In the genomic region with DNA sequence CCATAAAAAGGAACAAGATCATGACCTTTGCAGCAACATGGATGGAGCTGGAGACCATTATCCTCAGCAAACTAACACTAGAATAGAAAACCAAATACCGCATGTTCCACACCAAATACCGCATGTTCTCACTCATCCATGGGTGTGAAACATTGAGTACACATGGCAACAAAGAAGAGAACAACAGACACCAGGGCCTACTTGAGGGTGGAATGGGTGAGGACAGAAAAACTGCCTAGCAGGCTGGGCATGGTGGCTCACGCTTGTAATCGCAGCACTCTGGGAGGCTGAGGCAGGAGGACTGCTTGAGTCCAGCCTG, we compare ENCODE assay signal across 8 cellular contexts. TPM values are rescaled to one million over a fixed set of nuclear protein-coding genes. Genes with fewer than 3 reads are reported as not detected.
DNase-seq lines count a peak whose midpoint lies in the region; ATAC-seq, FAIRE-seq and TF ChIP-seq lines count a peak whose summit lies in the region.
"Had no signal": no experiment of that assay in that cellular context is flagged by ENCODE, and none has a peak within 500 bp of the region (broad histone marks: within the 10 kb centered on the region; RNA-seq: fewer than 3 reads in every experiment).

No MANE protein-coding gene starts in this region.

- H3K9me3 Mint-ChIP-seq in activated naive CD8-positive, alpha-beta T cell (ENCODE audit: low read depth): no peaks in the 10 kb centered on the region

- H3K4me1 ChIP-seq in sigmoid colon (peaks cover 0 to 97% (median 91%) of the 10 kb centered on the region in 4 donors), A673 (ENCODE audit: insufficient read depth, low read length, poor library complexity, severe bottlenecking) (peaks cover 14% of the 10 kb centered on the region)

- H3K36me3 ChIP-seq in sigmoid colon: peaks cover 0 to 4% (median 0%) of the 10 kb centered on the region in 4 donors
- no peaks in the 10 kb centered on the region for H3K36me3 ChIP-seq in A673 (ENCODE audit: insufficient read depth, low read length, poor library complexity, severe bottlenecking)

- POLR2A ChIA-PET in A673 (lab: Charles Lee; ENCODE audit: low non-redundant PET): no interaction called here

- no peak for FAIRE-seq in GM19239 (lab: Jason Lieb, UNC)

- ATAC-seq in HG02973 (IDR thresholded peaks at IDR 0.05; ENCODE audit: unreplicated experiment) (peak; percentile 4), HG03342 (IDR thresholded peaks at IDR 0.05; ENCODE audit: unreplicated experiment) (no peak)

- CTCF ChIA-PET in A673 (lab: Charles Lee): no interaction called here

- intact Hi-C loops in sigmoid colon (cut with DNase I): no loop called here
- intact Hi-C loops in A673 (cut with micrococcal nuclease; ENCODE audit: unreplicated experiment): no loop called here

- H3K4me3 ChIP-seq in sigmoid colon (no peak overlapping the region), A673 (ENCODE audit: low read depth, low read length, poor library complexity, severe bottlenecking) (no peak overlapping the region)

- TF ChIP-seq POLR2A in sigmoid colon (IDR thresholded peaks at IDR 0.05): no peak

- H3K27ac Mint-ChIP-seq in activated naive CD8-positive, alpha-beta T cell: peak overlapping the region; percentile 94

- TF ChIP-seq EP300 in sigmoid colon (IDR thresholded peaks at IDR 0.05): no peak

- H3K27me3 ChIP-seq in sigmoid colon (no peaks in the 10 kb centered on the region), A673 (replicated peaks; ENCODE audit: insufficient read depth, low read depth, low read length, poor library complexity) (no peaks in the 10 kb centered on the region)

- DNase-seq in sigmoid colon (no peak), A673 (ENCODE audit: low spot score) (no peak), GM19239 (ENCODE audit: insufficient read length, low spot score) (no peak)
- DNase-seq: midbrain, NCI-H1092 treated with DMSO at 0.1 percent for 48 hours had no signal

- H3K4me3 Mint-ChIP-seq in activated naive CD8-positive, alpha-beta T cell: peak overlapping the region; percentile 73

- H3K4me1 Mint-ChIP-seq in activated naive CD8-positive, alpha-beta T cell (ENCODE audit: low read depth): peaks cover 87% of the 10 kb centered on the region

- H3K9me3 ChIP-seq in sigmoid colon: no peaks in the 10 kb centered on the region
- no peaks in the 10 kb centered on the region for H3K9me3 ChIP-seq in A673 (ENCODE audit: low read depth, low read length, poor library complexity, severe bottlenecking)

- TF ChIP-seq CTCF in sigmoid colon (IDR thresholded peaks at IDR 0.05) (no peak), A673 (conservative IDR thresholded peaks at IDR 0.05; ENCODE audit: low read depth, low read length) (no peak)

- H3K36me3 Mint-ChIP-seq in activated naive CD8-positive, alpha-beta T cell: peaks cover 14% of the 10 kb centered on the region

- H3K27me3 Mint-ChIP-seq in activated naive CD8-positive, alpha-beta T cell: no peaks in the 10 kb centered on the region

- H3K27ac ChIP-seq in sigmoid colon (peak overlapping the region; percentile 94 to 97 (median 97)), A673 (ENCODE audit: low read depth, low read length, poor library complexity, severe bottlenecking) (no peak overlapping the region)

- BruUV-seq in A673 (replicated peaks; lab: Mats Ljungman, UMichigan): no TSS peak

- 95 to 96% methylated on average over 4 of the region's 4 CpGs for WGBS in sigmoid colon, 2 donors

RNA-seq across cellular contexts. Expression of a gene that starts 12.3 kb away (rescaled TPM):
- total RNA-seq in sigmoid colon: 10 to 100 TPM; 38.5 to 73.1 (median 44.1) TPM
- 10 to 100 TPM; 27.0 to 54.0 (median 29.4) TPM for polyA plus RNA-seq in sigmoid colon
- 53.3 and 63.1 TPM in 2 replicates for total RNA-seq in A673 (2021)

RNA-seq across cellular contexts. Expression of a gene that starts 21.7 kb away (rescaled TPM):
- total RNA-seq in sigmoid colon (under 1 TPM in 3 of 4 donors, not detected in 1; 0.16 to 0.83 (median 0.36) TPM), A673 (2021) (4.6 and 6.6 TPM in 2 replicates)
- polyA plus RNA-seq in sigmoid colon: 10 to 100 TPM; 19.8 to 39.8 (median 20.8) TPM

RNA-seq across cellular contexts. Expression of a gene that starts 50.9 kb away (rescaled TPM):
- total RNA-seq in sigmoid colon (10 to 100 TPM; 12.1 to 22.7 (median 14.4) TPM), A673 (2021) (28.6 and 29.6 TPM in 2 replicates)
- 10 to 100 TPM; 13.2 to 27.6 (median 19.4) TPM for polyA plus RNA-seq in sigmoid colon

RNA-seq across cellular contexts. Expression of a gene that starts 55.8 kb away (rescaled TPM):
- total RNA-seq in sigmoid colon: 10 to 100 TPM in 1 of 4 donors, 1 to 10 TPM in 3; 6.8 to 12.7 (median 8.8) TPM
- polyA plus RNA-seq in sigmoid colon: 10 to 100 TPM in 2 of 3 donors, 1 to 10 TPM in 1; 9.0 to 26.1 (median 10.9) TPM
- 45.7 and 49.2 TPM in 2 replicates for total RNA-seq in A673 (2021)

RNA-seq across cellular contexts. Expression of a gene that starts 58.4 kb away (rescaled TPM):
- total RNA-seq in sigmoid colon (10 to 100 TPM; 17.8 to 27.3 (median 21.3) TPM), A673 (2021) (16.1 and 17.2 TPM in 2 replicates)
- polyA plus RNA-seq in sigmoid colon: 10 to 100 TPM; 15.6 to 23.4 (median 18.1) TPM
